Comparison of ENCODE assay signal across 13 cellular contexts in genomic region chr3:47036145-47036544, GRCh38.
"Had no signal": no experiment of that assay in that cellular context is flagged by ENCODE, and none has a peak within 500 bp of the region (broad histone marks: within the 10 kb centered on the region; RNA-seq: fewer than 3 reads in every experiment).

No MANE protein-coding gene starts in this region.

- H3K4me3 Mint-ChIP-seq: activated naive CD8-positive, alpha-beta T cell treated with anti-CD3 and anti-CD28 coated beads, Interleukin-2, amount 50 U/mL, for 24 hours; neural progenitor cell; stimulated activated naive CD8-positive, alpha-beta T cell treated with anti-CD3 and anti-CD28 coated beads, Interleukin-15, amount 100 ng/mL, for 72 hours had no signal

- H3K27ac Mint-ChIP-seq: neural progenitor cell had no signal

- H3K4me2 ChIP-seq: neural progenitor cell had no signal

- ATAC-seq: activated naive CD8-positive, alpha-beta T cell treated with anti-CD3 and anti-CD28 coated beads, Interleukin-2, amount 50 U/mL, for 24 hours; stimulated activated naive CD8-positive, alpha-beta T cell treated with anti-CD3 and anti-CD28 coated beads, Interleukin-15, amount 100 ng/mL, for 72 hours had no signal

- FAIRE-seq: bronchial epithelial cell, frontal cortex had no signal

- H3K4me1 Mint-ChIP-seq: neural progenitor cell had no signal

- H3K9ac ChIP-seq: neural progenitor cell had no signal

- H3K27ac ChIP-seq: ascending aorta, neural progenitor cell, ovary, thoracic aorta, uterus had no signal

- H3K4me3 ChIP-seq: ascending aorta, neural progenitor cell, ovary, thoracic aorta, uterus had no signal

- H2AFZ ChIP-seq: neural progenitor cell had no signal

- H3K27me3 ChIP-seq: ascending aorta, neural progenitor cell, ovary, uterus had no signal

- H3K9me3 ChIP-seq: ascending aorta, ovary, thoracic aorta, uterus had no signal

- DNase-seq: activated CD4-positive, alpha-beta T cell treated with anti-CD3 and anti-CD28 coated beads, Interleukin-2, amount 50 U/mL, for 1 hour; activated CD4-positive, CD25-positive, alpha-beta regulatory T cell; activated naive CD8-positive, alpha-beta T cell treated with anti-CD3 and anti-CD28 coated beads, Interleukin-2, amount 50 U/mL, for 24 hours; activated T-cell treated with anti-CD3 and anti-CD28 coated beads, Interleukin-2, amount 50 U/mL, for 1 hour; ovary; stimulated activated CD4-positive, alpha-beta T cell treated with anti-CD3 and anti-CD28 coated beads, Interleukin-4, amount 100 ng/mL, for 1 hour; stimulated activated naive CD8-positive, alpha-beta T cell treated with anti-CD3 and anti-CD28 coated beads, Interleukin-15, amount 100 ng/mL, for 72 hours; uterus had no signal

- H3K9me3 Mint-ChIP-seq: activated naive CD8-positive, alpha-beta T cell treated with anti-CD3 and anti-CD28 coated beads, Interleukin-2, amount 50 U/mL, for 24 hours; neural progenitor cell; stimulated activated naive CD8-positive, alpha-beta T cell treated with anti-CD3 and anti-CD28 coated beads, Interleukin-15, amount 100 ng/mL, for 72 hours had no signal

- H3K27me3 Mint-ChIP-seq: activated naive CD8-positive, alpha-beta T cell treated with anti-CD3 and anti-CD28 coated beads, Interleukin-2, amount 50 U/mL, for 24 hours; stimulated activated naive CD8-positive, alpha-beta T cell treated with anti-CD3 and anti-CD28 coated beads, Interleukin-15, amount 100 ng/mL, for 72 hours had no signal

- H3K36me3 ChIP-seq: ovary, uterus had no signal

- H3K4me1 ChIP-seq: ascending aorta, neural progenitor cell, uterus had no signal
